Comparison of ENCODE assay signal across 1 cellular context in the genomic region with DNA sequence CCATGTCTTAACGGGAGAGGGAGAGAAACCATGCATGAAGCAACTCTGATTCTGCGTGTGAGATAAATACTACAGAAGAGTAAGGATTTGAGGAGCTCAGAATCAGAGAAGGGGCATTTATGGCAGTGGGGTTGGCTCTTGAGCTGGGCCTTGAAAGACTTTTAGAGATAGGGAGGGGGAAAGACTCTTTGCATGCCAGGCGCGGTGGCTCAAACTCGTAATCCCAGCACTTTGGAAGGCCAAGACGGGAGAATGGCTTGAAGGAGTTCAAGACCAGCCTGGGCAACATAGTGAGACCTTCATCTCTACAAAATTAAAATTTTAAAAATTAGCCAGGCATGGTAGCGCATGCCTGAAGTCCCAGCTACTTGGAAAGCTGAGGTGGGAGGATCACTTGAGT.
TF ChIP-seq lines count a peak whose summit lies in the region.

No MANE protein-coding gene starts in this region.

TF ChIP-seq in HCT116, 20 proteins besides CTCF, POLR2A, EP300 and RAD21 (continued from another document):
- TF ChIP-seq FOSL1 (IDR thresholded peaks at IDR 0.05; ENCODE audit: low read depth) (no peak), CEBPB (IDR thresholded peaks at IDR 0.05; ENCODE audit: low read depth) (no peak), EZH2phosphoT487 (IDR thresholded peaks at IDR 0.05; ENCODE audit: borderline replicate concordance) (no peak), JUND (IDR thresholded peaks at IDR 0.05) (no peak), POLR2AphosphoS5 (IDR thresholded peaks at IDR 0.05; ENCODE audit: low read depth, low read length) (no peak), SIN3A (IDR thresholded peaks at IDR 0.05; ENCODE audit: low read depth) (no peak), ELF1 (IDR thresholded peaks at IDR 0.05; ENCODE audit: borderline replicate concordance, low read depth) (no peak), YY1 (IDR thresholded peaks at IDR 0.05; ENCODE audit: extremely low read depth, insufficient replicate concordance, low read depth, low read length) (no peak), ZNF274 (IDR thresholded peaks at IDR 0.05; ENCODE audit: low read depth, low read length) (no peak), SRF (IDR thresholded peaks at IDR 0.05; ENCODE audit: low read depth) (no peak), ZFX (IDR thresholded peaks at IDR 0.05) (no peak), EZH2 (IDR thresholded peaks at IDR 0.05) (no peak)
- TF ChIP-seq, protein P1, sequence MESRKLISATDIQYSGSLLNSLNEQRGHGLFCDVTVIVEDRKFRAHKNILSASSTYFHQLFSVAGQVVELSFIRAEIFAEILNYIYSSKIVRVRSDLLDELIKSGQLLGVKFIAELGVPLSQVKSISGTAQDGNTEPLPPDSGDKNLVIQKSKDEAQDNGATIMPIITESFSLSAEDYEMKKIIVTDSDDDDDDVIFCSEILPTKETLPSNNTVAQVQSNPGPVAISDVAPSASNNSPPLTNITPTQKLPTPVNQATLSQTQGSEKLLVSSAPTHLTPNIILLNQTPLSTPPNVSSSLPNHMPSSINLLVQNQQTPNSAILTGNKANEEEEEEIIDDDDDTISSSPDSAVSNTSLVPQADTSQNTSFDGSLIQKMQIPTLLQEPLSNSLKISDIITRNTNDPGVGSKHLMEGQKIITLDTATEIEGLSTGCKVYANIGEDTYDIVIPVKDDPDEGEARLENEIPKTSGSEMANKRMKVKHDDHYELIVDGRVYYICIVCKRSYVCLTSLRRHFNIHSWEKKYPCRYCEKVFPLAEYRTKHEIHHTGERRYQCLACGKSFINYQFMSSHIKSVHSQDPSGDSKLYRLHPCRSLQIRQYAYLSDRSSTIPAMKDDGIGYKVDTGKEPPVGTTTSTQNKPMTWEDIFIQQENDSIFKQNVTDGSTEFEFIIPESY (IDR thresholded peaks at IDR 0.05; ENCODE audit: extremely low read depth, insufficient replicate concordance, low read length): no peak
- TF ChIP-seq, protein P2, sequence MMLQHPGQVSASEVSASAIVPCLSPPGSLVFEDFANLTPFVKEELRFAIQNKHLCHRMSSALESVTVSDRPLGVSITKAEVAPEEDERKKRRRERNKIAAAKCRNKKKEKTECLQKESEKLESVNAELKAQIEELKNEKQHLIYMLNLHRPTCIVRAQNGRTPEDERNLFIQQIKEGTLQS (IDR thresholded peaks at IDR 0.05): no peak
- TF ChIP-seq, protein P3, sequence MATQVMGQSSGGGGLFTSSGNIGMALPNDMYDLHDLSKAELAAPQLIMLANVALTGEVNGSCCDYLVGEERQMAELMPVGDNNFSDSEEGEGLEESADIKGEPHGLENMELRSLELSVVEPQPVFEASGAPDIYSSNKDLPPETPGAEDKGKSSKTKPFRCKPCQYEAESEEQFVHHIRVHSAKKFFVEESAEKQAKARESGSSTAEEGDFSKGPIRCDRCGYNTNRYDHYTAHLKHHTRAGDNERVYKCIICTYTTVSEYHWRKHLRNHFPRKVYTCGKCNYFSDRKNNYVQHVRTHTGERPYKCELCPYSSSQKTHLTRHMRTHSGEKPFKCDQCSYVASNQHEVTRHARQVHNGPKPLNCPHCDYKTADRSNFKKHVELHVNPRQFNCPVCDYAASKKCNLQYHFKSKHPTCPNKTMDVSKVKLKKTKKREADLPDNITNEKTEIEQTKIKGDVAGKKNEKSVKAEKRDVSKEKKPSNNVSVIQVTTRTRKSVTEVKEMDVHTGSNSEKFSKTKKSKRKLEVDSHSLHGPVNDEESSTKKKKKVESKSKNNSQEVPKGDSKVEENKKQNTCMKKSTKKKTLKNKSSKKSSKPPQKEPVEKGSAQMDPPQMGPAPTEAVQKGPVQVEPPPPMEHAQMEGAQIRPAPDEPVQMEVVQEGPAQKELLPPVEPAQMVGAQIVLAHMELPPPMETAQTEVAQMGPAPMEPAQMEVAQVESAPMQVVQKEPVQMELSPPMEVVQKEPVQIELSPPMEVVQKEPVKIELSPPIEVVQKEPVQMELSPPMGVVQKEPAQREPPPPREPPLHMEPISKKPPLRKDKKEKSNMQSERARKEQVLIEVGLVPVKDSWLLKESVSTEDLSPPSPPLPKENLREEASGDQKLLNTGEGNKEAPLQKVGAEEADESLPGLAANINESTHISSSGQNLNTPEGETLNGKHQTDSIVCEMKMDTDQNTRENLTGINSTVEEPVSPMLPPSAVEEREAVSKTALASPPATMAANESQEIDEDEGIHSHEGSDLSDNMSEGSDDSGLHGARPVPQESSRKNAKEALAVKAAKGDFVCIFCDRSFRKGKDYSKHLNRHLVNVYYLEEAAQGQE (IDR thresholded peaks at IDR 0.05; ENCODE audit: low read depth): no peak
